In the genomic region with DNA sequence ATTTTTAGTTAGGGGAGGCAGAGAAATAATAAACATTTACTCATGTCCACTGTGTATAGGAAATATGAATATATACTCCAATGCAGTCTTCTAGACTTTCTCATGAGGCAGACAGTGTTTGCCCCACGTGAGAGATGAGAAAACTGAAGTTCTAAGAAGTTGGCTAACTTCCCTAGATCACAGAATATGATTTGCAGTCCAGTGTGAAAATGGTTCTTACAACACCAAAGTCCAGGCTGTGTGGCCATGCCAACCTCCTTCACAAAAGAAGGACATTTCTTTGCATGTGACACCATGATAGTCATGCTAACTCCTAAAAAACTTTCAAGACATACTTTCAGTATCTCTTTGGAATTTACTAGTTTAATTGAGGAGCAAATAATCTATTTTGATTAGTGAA, we compare ENCODE assay signal across 1 cellular context.
A peak's percentile ranks its signal among the peaks of the same experiment; 100 is the strongest.
TF ChIP-seq lines count a peak whose summit lies in the region.

No MANE protein-coding gene starts in this region.

TF ChIP-seq in HepG2, 621 proteins besides CTCF, POLR2A, EP300 and RAD21 (continued from another document):
- TF ChIP-seq, protein P1, sequence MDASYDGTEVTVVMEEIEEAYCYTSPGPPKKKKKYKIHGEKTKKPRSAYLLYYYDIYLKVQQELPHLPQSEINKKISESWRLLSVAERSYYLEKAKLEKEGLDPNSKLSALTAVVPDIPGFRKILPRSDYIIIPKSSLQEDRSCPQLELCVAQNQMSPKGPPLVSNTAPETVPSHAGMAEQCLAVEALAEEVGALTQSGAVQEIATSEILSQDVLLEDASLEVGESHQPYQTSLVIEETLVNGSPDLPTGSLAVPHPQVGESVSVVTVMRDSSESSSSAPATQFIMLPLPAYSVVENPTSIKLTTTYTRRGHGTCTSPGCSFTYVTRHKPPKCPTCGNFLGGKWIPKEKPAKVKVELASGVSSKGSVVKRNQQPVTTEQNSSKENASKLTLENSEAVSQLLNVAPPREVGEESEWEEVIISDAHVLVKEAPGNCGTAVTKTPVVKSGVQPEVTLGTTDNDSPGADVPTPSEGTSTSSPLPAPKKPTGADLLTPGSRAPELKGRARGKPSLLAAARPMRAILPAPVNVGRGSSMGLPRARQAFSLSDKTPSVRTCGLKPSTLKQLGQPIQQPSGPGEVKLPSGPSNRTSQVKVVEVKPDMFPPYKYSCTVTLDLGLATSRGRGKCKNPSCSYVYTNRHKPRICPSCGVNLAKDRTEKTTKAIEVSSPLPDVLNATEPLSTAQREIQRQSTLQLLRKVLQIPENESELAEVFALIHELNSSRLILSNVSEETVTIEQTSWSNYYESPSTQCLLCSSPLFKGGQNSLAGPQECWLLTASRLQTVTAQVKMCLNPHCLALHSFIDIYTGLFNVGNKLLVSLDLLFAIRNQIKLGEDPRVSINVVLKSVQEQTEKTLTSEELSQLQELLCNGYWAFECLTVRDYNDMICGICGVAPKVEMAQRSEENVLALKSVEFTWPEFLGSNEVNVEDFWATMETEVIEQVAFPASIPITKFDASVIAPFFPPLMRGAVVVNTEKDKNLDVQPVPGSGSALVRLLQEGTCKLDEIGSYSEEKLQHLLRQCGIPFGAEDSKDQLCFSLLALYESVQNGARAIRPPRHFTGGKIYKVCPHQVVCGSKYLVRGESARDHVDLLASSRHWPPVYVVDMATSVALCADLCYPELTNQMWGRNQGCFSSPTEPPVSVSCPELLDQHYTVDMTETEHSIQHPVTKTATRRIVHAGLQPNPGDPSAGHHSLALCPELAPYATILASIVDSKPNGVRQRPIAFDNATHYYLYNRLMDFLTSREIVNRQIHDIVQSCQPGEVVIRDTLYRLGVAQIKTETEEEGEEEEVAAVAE (CRISPR knock-in tag; IDR thresholded peaks at IDR 0.05; ENCODE audit: borderline replicate concordance), result 0 out of 2 replicates have a peak, but pooled peaks have one; percentile 56
- TF ChIP-seq ZKSCAN1 (IDR thresholded peaks at IDR 0.05; ENCODE audit: low read length), result no peak
- 0 out of 2 replicates have a peak, but pooled peaks have one; percentile 32 for TF ChIP-seq GTF3A (CRISPR knock-in tag; conservative IDR thresholded peaks at IDR 0.05)
- 0 out of 2 replicates have a peak, but pooled peaks have one; percentile 9 for TF ChIP-seq THAP11 (CRISPR knock-in tag; IDR thresholded peaks at IDR 0.05)
- TF ChIP-seq, protein P2, sequence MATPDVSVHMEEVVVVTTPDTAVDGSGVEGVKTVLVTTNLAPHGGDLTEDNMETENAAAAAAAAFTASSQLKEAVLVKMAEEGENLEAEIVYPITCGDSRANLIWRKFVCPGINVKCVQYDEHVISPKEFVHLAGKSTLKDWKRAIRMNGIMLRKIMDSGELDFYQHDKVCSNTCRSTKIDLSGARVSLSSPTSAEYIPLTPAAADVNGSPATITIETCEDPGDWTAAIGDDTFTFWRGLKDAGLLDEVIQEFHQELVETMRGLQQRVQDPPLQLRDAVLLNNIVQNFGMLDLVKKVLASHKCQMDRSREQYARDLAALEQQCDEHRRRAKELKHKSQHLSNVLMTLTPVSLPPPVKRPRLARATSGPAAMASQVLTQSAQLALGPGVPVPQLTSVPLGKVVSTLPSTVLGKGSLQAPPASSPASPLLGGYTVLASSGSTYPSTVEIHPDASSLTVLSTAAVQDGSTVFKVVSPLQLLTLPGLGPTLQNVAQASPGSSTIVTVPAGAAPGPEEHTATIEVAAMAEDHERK (CRISPR knock-in tag; IDR thresholded peaks at IDR 0.05; ENCODE audit: low read depth), result no peak
- TF ChIP-seq YEATS2 (CRISPR knock-in tag; IDR thresholded peaks at IDR 0.05; ENCODE audit: borderline replicate concordance), result 0 out of 2 replicates have a peak, but pooled peaks have one; percentile 31
- no peak for TF ChIP-seq CENPX (CRISPR knock-in tag; IDR thresholded peaks at IDR 0.05)
- no peak for TF ChIP-seq SMAD1 (CRISPR knock-in tag; IDR thresholded peaks at IDR 0.05; ENCODE audit: borderline replicate concordance, low read depth)
- no peak for TF ChIP-seq HDAC1 (CRISPR knock-in tag; IDR thresholded peaks at IDR 0.05)
- TF ChIP-seq KLF11 (CRISPR knock-in tag; IDR thresholded peaks at IDR 0.05), result no peak
- no peak for TF ChIP-seq STAT5B (CRISPR knock-in tag; IDR thresholded peaks at IDR 0.05)
- 0 out of 2 replicates have a peak, but pooled peaks have one; percentile 24 for TF ChIP-seq ZBTB3 (CRISPR knock-in tag; IDR thresholded peaks at IDR 0.05; ENCODE audit: borderline replicate concordance, low read depth)
- 0 out of 2 replicates have a peak, but pooled peaks have one; percentile 6 for TF ChIP-seq ATF1 (CRISPR knock-in tag; IDR thresholded peaks at IDR 0.05)
- peak; percentile 29; the same call in 1 of the 2 replicates for TF ChIP-seq ZNF33A (CRISPR knock-in tag; IDR thresholded peaks at IDR 0.05; ENCODE audit: borderline replicate concordance)
- no peak for TF ChIP-seq HOXA7 (CRISPR knock-in tag; IDR thresholded peaks at IDR 0.05)
- no peak for TF ChIP-seq SALL2 (CRISPR knock-in tag; IDR thresholded peaks at IDR 0.05)
- TF ChIP-seq, protein P3, sequence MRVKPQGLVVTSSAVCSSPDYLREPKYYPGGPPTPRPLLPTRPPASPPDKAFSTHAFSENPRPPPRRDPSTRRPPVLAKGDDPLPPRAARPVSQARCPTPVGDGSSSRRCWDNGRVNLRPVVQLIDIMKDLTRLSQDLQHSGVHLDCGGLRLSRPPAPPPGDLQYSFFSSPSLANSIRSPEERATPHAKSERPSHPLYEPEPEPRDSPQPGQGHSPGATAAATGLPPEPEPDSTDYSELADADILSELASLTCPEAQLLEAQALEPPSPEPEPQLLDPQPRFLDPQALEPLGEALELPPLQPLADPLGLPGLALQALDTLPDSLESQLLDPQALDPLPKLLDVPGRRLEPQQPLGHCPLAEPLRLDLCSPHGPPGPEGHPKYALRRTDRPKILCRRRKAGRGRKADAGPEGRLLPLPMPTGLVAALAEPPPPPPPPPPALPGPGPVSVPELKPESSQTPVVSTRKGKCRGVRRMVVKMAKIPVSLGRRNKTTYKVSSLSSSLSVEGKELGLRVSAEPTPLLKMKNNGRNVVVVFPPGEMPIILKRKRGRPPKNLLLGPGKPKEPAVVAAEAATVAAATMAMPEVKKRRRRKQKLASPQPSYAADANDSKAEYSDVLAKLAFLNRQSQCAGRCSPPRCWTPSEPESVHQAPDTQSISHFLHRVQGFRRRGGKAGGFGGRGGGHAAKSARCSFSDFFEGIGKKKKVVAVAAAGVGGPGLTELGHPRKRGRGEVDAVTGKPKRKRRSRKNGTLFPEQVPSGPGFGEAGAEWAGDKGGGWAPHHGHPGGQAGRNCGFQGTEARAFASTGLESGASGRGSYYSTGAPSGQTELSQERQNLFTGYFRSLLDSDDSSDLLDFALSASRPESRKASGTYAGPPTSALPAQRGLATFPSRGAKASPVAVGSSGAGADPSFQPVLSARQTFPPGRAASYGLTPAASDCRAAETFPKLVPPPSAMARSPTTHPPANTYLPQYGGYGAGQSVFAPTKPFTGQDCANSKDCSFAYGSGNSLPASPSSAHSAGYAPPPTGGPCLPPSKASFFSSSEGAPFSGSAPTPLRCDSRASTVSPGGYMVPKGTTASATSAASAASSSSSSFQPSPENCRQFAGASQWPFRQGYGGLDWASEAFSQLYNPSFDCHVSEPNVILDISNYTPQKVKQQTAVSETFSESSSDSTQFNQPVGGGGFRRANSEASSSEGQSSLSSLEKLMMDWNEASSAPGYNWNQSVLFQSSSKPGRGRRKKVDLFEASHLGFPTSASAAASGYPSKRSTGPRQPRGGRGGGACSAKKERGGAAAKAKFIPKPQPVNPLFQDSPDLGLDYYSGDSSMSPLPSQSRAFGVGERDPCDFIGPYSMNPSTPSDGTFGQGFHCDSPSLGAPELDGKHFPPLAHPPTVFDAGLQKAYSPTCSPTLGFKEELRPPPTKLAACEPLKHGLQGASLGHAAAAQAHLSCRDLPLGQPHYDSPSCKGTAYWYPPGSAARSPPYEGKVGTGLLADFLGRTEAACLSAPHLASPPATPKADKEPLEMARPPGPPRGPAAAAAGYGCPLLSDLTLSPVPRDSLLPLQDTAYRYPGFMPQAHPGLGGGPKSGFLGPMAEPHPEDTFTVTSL (CRISPR knock-in tag; IDR thresholded peaks at IDR 0.05; ENCODE audit: borderline replicate concordance), result 0 out of 2 replicates have a peak, but pooled peaks have one; percentile 7
- TF ChIP-seq ZNF546 (CRISPR knock-in tag; conservative IDR thresholded peaks at IDR 0.05), result no peak
- TF ChIP-seq GATAD1 (CRISPR knock-in tag; IDR thresholded peaks at IDR 0.05), result no peak
- TF ChIP-seq, protein P4, sequence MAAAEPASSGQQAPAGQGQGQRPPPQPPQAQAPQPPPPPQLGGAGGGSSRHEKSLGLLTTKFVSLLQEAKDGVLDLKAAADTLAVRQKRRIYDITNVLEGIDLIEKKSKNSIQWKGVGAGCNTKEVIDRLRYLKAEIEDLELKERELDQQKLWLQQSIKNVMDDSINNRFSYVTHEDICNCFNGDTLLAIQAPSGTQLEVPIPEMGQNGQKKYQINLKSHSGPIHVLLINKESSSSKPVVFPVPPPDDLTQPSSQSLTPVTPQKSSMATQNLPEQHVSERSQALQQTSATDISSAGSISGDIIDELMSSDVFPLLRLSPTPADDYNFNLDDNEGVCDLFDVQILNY (CRISPR knock-in tag; conservative IDR thresholded peaks at IDR 0.05), result no peak
- no peak for TF ChIP-seq NCOR1 (IDR thresholded peaks at IDR 0.05; ENCODE audit: borderline replicate concordance, low read length)
- TF ChIP-seq ZNF317 (CRISPR knock-in tag; IDR thresholded peaks at IDR 0.05), result 0 out of 2 replicates have a peak, but pooled peaks have one; percentile 9
- no peak for TF ChIP-seq ZFP82 (CRISPR knock-in tag; IDR thresholded peaks at IDR 0.05; ENCODE audit: borderline replicate concordance)
- TF ChIP-seq ZNF644 (CRISPR knock-in tag; IDR thresholded peaks at IDR 0.05; ENCODE audit: low read depth), result 0 out of 2 replicates have a peak, but pooled peaks have one; percentile 32
- TF ChIP-seq, protein P5, sequence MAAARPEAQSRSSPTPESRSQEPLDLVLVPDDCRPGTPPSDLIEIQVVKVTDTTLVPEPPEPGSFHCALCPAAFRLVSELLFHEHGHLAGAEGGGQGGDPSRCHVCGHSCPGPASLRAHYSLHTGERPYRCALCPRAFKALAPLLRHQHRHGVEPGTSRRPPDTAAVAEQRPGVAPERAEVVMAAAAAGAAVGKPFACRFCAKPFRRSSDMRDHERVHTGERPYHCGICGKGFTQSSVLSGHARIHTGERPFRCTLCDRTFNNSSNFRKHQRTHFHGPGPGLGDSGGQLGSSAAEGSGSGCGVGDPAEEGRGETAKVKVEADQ (CRISPR knock-in tag; IDR thresholded peaks at IDR 0.05; ENCODE audit: borderline replicate concordance), result no peak
- no peak for TF ChIP-seq YEATS4 (CRISPR knock-in tag; IDR thresholded peaks at IDR 0.05; ENCODE audit: borderline replicate concordance)
- no peak for TF ChIP-seq PAX8 (CRISPR knock-in tag; IDR thresholded peaks at IDR 0.05; ENCODE audit: borderline replicate concordance)
- TF ChIP-seq, protein P6, sequence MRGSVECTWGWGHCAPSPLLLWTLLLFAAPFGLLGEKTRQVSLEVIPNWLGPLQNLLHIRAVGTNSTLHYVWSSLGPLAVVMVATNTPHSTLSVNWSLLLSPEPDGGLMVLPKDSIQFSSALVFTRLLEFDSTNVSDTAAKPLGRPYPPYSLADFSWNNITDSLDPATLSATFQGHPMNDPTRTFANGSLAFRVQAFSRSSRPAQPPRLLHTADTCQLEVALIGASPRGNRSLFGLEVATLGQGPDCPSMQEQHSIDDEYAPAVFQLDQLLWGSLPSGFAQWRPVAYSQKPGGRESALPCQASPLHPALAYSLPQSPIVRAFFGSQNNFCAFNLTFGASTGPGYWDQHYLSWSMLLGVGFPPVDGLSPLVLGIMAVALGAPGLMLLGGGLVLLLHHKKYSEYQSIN (CRISPR knock-in tag; IDR thresholded peaks at IDR 0.05; ENCODE audit: borderline replicate concordance), result no peak
